Comparison of ENCODE assay signal across 22 cellular contexts in genomic region chr14:29645117-29645516, GRCh38.
DNase-seq lines count a peak whose midpoint lies in the region; ATAC-seq, FAIRE-seq and TF ChIP-seq lines count a peak whose summit lies in the region.
"Had no signal": no experiment of that assay in that cellular context is flagged by ENCODE, and none has a peak within 500 bp of the region (broad histone marks: within the 10 kb centered on the region; RNA-seq: fewer than 3 reads in every experiment).

No MANE protein-coding gene starts in this region.

- POLR2A ChIA-PET in HepG2 (lab: Yijun Ruan, JAX) = no interaction called here

- H3K9me3 ChIP-seq in right lobe of liver = no peaks in the 10 kb centered on the region
- peaks cover 87% of the 10 kb centered on the region for H3K9me3 ChIP-seq in HepG2 (ENCODE audit: low read length)
- H3K9me3 ChIP-seq in small intestine (ENCODE audit: control insufficient read depth, low read depth) = no peaks in the 10 kb centered on the region

- no peaks in the 10 kb centered on the region for H3K36me3 ChIP-seq in right lobe of liver
- no peaks in the 10 kb centered on the region for H3K36me3 ChIP-seq in HepG2 (replicated peaks in 1 of 2; ENCODE audit: control insufficient read depth in 1 of 2, insufficient read depth in 2 of 2, low read length in 2 of 2)
- H3K36me3 ChIP-seq in bronchial epithelial cell (ENCODE audit: control insufficient read depth, insufficient read depth, low read length) = no peaks in the 10 kb centered on the region
- no peaks in the 10 kb centered on the region for H3K36me3 ChIP-seq in small intestine (ENCODE audit: control insufficient read depth in 2 of 2, insufficient read depth in 2 of 2, low read length in 2 of 2)
- H3K36me3 ChIP-seq: Peyer's patch had no signal

- in situ Hi-C loops in HepG2 (cut with HindIII; ENCODE audit: extremely low pct_ligation_motif_present, low pct_unique_long_range_greater_than_20kb) = no loop called here

- TF ChIP-seq RAD21 in HepG2 (CRISPR knock-in tag; IDR thresholded peaks at IDR 0.05) = no peak

- TF ChIP-seq CTCF in right lobe of liver (IDR thresholded peaks at IDR 0.05) = no peak
- TF ChIP-seq CTCF in HepG2 (CRISPR knock-in tag; IDR thresholded peaks at IDR 0.05) = no peak
- no peak for TF ChIP-seq CTCF in bronchial epithelial cell (IDR thresholded peaks at IDR 0.05; ENCODE audit: insufficient read depth, low read length, severe bottlenecking)

- TF ChIP-seq EP300 in HepG2 (IDR thresholded peaks at IDR 0.05; ENCODE audit: low read depth in 2 of 2, low read length in 2 of 2) = no peak
- TF ChIP-seq EP300 in HepG2 (CRISPR knock-in tag; IDR thresholded peaks at IDR 0.05; ENCODE audit: borderline replicate concordance) = no peak

- H3K9ac ChIP-seq in HepG2 (ENCODE audit: insufficient read depth, low read depth, low read length) = no peak overlapping the region

- no peak for FAIRE-seq in HepG2 (lab: Jason Lieb, UNC)
- no peak for FAIRE-seq in bronchial epithelial cell (lab: Jason Lieb, UNC)
- FAIRE-seq in small intestine (lab: Jason Lieb, UNC) = no peak
- FAIRE-seq: GM12892 had no signal

- H2AFZ ChIP-seq in HepG2 (ENCODE audit: low read length) = no peak overlapping the region

- H3K4me2 ChIP-seq in HepG2 (ENCODE audit: low read depth, low read length) = no peak overlapping the region

- H3K27me3 ChIP-seq in right lobe of liver = no peaks in the 10 kb centered on the region
- H3K27me3 ChIP-seq in HepG2 (ENCODE audit: control insufficient read depth in 1 of 2, insufficient read depth in 2 of 2, low read length in 2 of 2) = no peaks in the 10 kb centered on the region
- H3K27me3 ChIP-seq in bronchial epithelial cell (ENCODE audit: control insufficient read depth, insufficient read depth, low read length) = no peaks in the 10 kb centered on the region
- no peaks in the 10 kb centered on the region for H3K27me3 ChIP-seq in small intestine (ENCODE audit: control insufficient read depth in 2 of 2, insufficient read depth in 2 of 2, low read length in 2 of 2)
- H3K27me3 ChIP-seq: Peyer's patch had no signal

- H4K20me1 ChIP-seq in HepG2 (ENCODE audit: insufficient read depth, low read length) = no peaks in the 10 kb centered on the region

- BruUV-seq in HepG2 (replicated peaks; lab: Mats Ljungman, UMichigan) = no TSS peak

- H3K4me3 ChIP-seq in right lobe of liver = no peak overlapping the region
- no peak overlapping the region for H3K4me3 ChIP-seq in HepG2 (replicated peaks in 1 of 3; ENCODE audit: insufficient read depth in 1 of 3, low read depth in 2 of 3, low read length in 3 of 3)
- H3K4me3 ChIP-seq in bronchial epithelial cell (ENCODE audit: low read depth, low read length) = no peak overlapping the region
- H3K4me3 ChIP-seq in small intestine (ENCODE audit: low read depth in 1 of 2, low read length in 2 of 2) = no peak overlapping the region
- H3K4me3 ChIP-seq: Peyer's patch had no signal

- H3K79me2 ChIP-seq in HepG2 (ENCODE audit: insufficient read depth, low read length) = no peaks in the 10 kb centered on the region

- TF ChIP-seq POLR2A in right lobe of liver (IDR thresholded peaks at IDR 0.05) = no peak
- TF ChIP-seq POLR2A in HepG2 (IDR thresholded peaks at IDR 0.05; ENCODE audit: insufficient read depth in 1 of 2, low read depth in 2 of 2, low read length in 2 of 2) = no peak

- DNase-seq in right lobe of liver = no peak
- DNase-seq in HepG2 (ENCODE audit: low spot score) = no peak
- peak; percentile 32 for DNase-seq in OCI-M1 (lab: John Stamatoyannopoulos, UW)
- DNase-seq in bronchial epithelial cell (ENCODE audit: low read depth) = peak; percentile 16
- peak; percentile 7 for DNase-seq in small intestine
- DNase-seq in NCI-H1105 (lab: John Stamatoyannopoulos, UW) = no peak
- DNase-seq in substantia nigra (lab: John Stamatoyannopoulos, UW) = no peak
- no peak for DNase-seq in NOMO-1 (lab: John Stamatoyannopoulos, UW; ENCODE audit: unreplicated experiment in 2 of 2)
- DNase-seq: Caco-2; CD8-positive, alpha-beta T cell; DMS79 treated with DMSO at 0.1 percent for 48 hours; KBM-7; NCI-H1048; NCI-H1417 treated with DMSO at 0.1 percent for 48 hours; NCI-H187 treated with DMSO at 0.1 percent for 48 hours; NCI-H446; NCI-H524 treated with DMSO at 0.1 percent for 48 hours; Peyer's patch; SHP77 treated with DMSO at 0.1 percent for 48 hours had no signal

- H3K4me1 ChIP-seq in right lobe of liver (no peaks in the 10 kb centered on the region), HepG2 (ENCODE audit: insufficient read depth, low read length) (no peaks in the 10 kb centered on the region), small intestine (ENCODE audit: control insufficient read depth in 2 of 2, insufficient read depth in 1 of 2, low read depth in 1 of 2, low read length in 1 of 2) (no peaks in the 10 kb centered on the region)
- H3K4me1 ChIP-seq: Caco-2, Peyer's patch had no signal

- H3K27ac ChIP-seq in right lobe of liver (no peak overlapping the region), HepG2 (ENCODE audit: extremely low read length, insufficient read depth, low read length) (no peak overlapping the region), small intestine (ENCODE audit: low read depth in 1 of 2, low read length in 1 of 2) (no peak overlapping the region), substantia nigra (ENCODE audit: low read depth, low read length, poor library complexity, severe bottlenecking) (no peak overlapping the region)
- H3K27ac ChIP-seq: C4-2B, HL-60, Peyer's patch had no signal

- CTCF ChIA-PET in HepG2 (lab: Yijun Ruan, JAX; ENCODE audit: low intra/inter-chr PET ratio, low total read pairs) = no interaction called here

- intact Hi-C loops in right lobe of liver (cut with DNase I) (no loop called here), HepG2 (cut with micrococcal nuclease; ENCODE audit: unreplicated experiment) (no loop called here)

- ATAC-seq in right lobe of liver = peak in 3 of 4 donors; percentile 24 to 61 (median 55)
- ATAC-seq in HepG2 = no peak
- ATAC-seq: CD8-positive, alpha-beta T cell had no signal

- 26% methylated on average over 1 of the region's 1 CpG for WGBS in right lobe of liver (ENCODE audit: insufficient coverage, low coverage, low lambda C conversion rate, missing lambda C conversion rate)
- WGBS in HepG2 (ENCODE audit: low lambda C conversion rate) = 2% methylated on average over 1 of the region's 1 CpG
- WGBS in small intestine, 3 donors = 71 to 89% (median 79%) methylated on average over 1 of the region's 1 CpG

TF ChIP-seq in HepG2, 621 proteins besides CTCF, POLR2A, EP300 and RAD21 (continues in another document):
- TF ChIP-seq, protein P1, sequence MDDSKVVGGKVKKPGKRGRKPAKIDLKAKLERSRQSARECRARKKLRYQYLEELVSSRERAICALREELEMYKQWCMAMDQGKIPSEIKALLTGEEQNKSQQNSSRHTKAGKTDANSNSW (CRISPR knock-in tag; IDR thresholded peaks at IDR 0.05; ENCODE audit: borderline replicate concordance) = no peak
- TF ChIP-seq ZNF44 (CRISPR knock-in tag; IDR thresholded peaks at IDR 0.05) = no peak
- no peak for TF ChIP-seq RBFOX2 (IDR thresholded peaks at IDR 0.05; ENCODE audit: low read depth, low read length)
- no peak for TF ChIP-seq ZNF619 (CRISPR knock-in tag; IDR thresholded peaks at IDR 0.05)
- no peak for TF ChIP-seq KDM2A (CRISPR knock-in tag; IDR thresholded peaks at IDR 0.05; ENCODE audit: borderline replicate concordance, low read depth)
- TF ChIP-seq ZNF83 (CRISPR knock-in tag; IDR thresholded peaks at IDR 0.05; ENCODE audit: borderline replicate concordance) = no peak
- TF ChIP-seq TSC22D2 (CRISPR knock-in tag; IDR thresholded peaks at IDR 0.05; ENCODE audit: borderline replicate concordance) = no peak
- TF ChIP-seq ARNT2 (CRISPR knock-in tag; IDR thresholded peaks at IDR 0.05; ENCODE audit: low read depth) = no peak
- TF ChIP-seq, protein P2, sequence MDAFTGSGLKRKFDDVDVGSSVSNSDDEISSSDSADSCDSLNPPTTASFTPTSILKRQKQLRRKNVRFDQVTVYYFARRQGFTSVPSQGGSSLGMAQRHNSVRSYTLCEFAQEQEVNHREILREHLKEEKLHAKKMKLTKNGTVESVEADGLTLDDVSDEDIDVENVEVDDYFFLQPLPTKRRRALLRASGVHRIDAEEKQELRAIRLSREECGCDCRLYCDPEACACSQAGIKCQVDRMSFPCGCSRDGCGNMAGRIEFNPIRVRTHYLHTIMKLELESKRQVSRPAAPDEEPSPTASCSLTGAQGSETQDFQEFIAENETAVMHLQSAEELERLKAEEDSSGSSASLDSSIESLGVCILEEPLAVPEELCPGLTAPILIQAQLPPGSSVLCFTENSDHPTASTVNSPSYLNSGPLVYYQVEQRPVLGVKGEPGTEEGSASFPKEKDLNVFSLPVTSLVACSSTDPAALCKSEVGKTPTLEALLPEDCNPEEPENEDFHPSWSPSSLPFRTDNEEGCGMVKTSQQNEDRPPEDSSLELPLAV (CRISPR knock-in tag; conservative IDR thresholded peaks at IDR 0.05; ENCODE audit: low read depth) = no peak
- no peak for TF ChIP-seq ZNF737 (CRISPR knock-in tag; IDR thresholded peaks at IDR 0.05; ENCODE audit: borderline replicate concordance)
- no peak for TF ChIP-seq MXD4 (CRISPR knock-in tag; IDR thresholded peaks at IDR 0.05)
- no peak for TF ChIP-seq FOXC1 (CRISPR knock-in tag; IDR thresholded peaks at IDR 0.05; ENCODE audit: borderline replicate concordance)

Comparison
In these comparisons a context has a peak if more than half of its experiments do, and no peak if none do; other contexts are left out.
1. DNase-seq: peak in OCI-M1 (single experiment), bronchial epithelial cell (single experiment) and small intestine (single experiment); none in right lobe of liver (0 of 3), HepG2 (single experiment), NCI-H1105 (single experiment), substantia nigra (0 of 49) and NOMO-1 (0 of 2).